28 cellular contexts compared by ENCODE assay signal in genomic region chr12:65936529-65936911, GRCh38.
DNase-seq lines count a peak whose midpoint lies in the region; ATAC-seq, FAIRE-seq and TF ChIP-seq lines count a peak whose summit lies in the region.
"Had no signal": no experiment of that assay in that cellular context is flagged by ENCODE, and none has a peak within 500 bp of the region (broad histone marks: within the 10 kb centered on the region; RNA-seq: fewer than 3 reads in every experiment).

No MANE protein-coding gene starts in this region.

- no peak overlapping the region for H4K5ac ChIP-seq in mesendoderm (ENCODE audit: low read length)

- no peak for FAIRE-seq in HepG2 (lab: Jason Lieb, UNC)
- FAIRE-seq in astrocyte (lab: Jason Lieb, UNC) = peak; percentile 78
- no peak for FAIRE-seq in D721Med (lab: Jason Lieb, UNC)
- FAIRE-seq: islet of Langerhans had no signal

- H3K27me3 ChIP-seq in HepG2 (ENCODE audit: control insufficient read depth in 1 of 2, insufficient read depth in 2 of 2, low read length in 2 of 2) (no peaks in the 10 kb centered on the region), right lobe of liver (no peaks in the 10 kb centered on the region), astrocyte (ENCODE audit: insufficient read depth, low read length) (no peaks in the 10 kb centered on the region), mesendoderm (ENCODE audit: insufficient read depth, low read length, poor library complexity) (no peaks in the 10 kb centered on the region), HAP-1 (ENCODE audit: low read depth) (no peaks in the 10 kb centered on the region)
- H3K27me3 ChIP-seq: ascending aorta; BLaER1 treated with 17β-estradiol and CSF1 and Interleukin-3, amounts not matched to agents 10 nM and 100 nM; uterus had no signal

- H4K8ac ChIP-seq in mesendoderm (ENCODE audit: low read depth, low read length) = no peak overlapping the region

- DNase-seq in HepG2 (ENCODE audit: low spot score) (no peak), right lobe of liver (no peak), astrocyte (ENCODE audit: low read depth) (no peak), mesendoderm (no peak), HAP-1 (ENCODE audit: low spot score in 2 of 2) (no peak), erythroblast (lab: John Stamatoyannopoulos, UW) (no peak), D721Med (ENCODE audit: insufficient read length, low spot score) (no peak), anterior cingulate cortex (lab: John Stamatoyannopoulos, UW) (no peak)
- DNase-seq: activated CD4-positive, alpha-beta memory T cell treated with anti-CD3 and anti-CD28 coated beads for 36 hours; activated CD4-positive, CD25-positive, alpha-beta regulatory T cell; activated CD8-positive, alpha-beta memory T cell treated with anti-CD3 and anti-CD28 coated beads, Interleukin-2, amount 50 U/mL, for 48 hours; COR-L47; DMS79 treated with DMSO at 0.1 percent for 48 hours; H7; NCI-H1092 treated with DMSO at 0.1 percent for 48 hours; NCI-H2029; NCI-H82; occipital lobe; SHP77; stimulated activated CD4-positive, alpha-beta T cell treated with anti-CD3 and anti-CD28 coated beads, Interleukin-4, amount 100 ng/mL, for 1 hour; stimulated activated naive CD4-positive, alpha-beta T cell; SW 1271; uterus had no signal

- H3K9ac ChIP-seq in HepG2 (ENCODE audit: insufficient read depth, low read depth, low read length) (no peak overlapping the region; the same call in 1 of the 2 replicates), astrocyte (ENCODE audit: low read length) (no peak overlapping the region), mesendoderm (ENCODE audit: low read length) (no peak overlapping the region)
- H3K9ac ChIP-seq: BLaER1 treated with 17β-estradiol and CSF1 and Interleukin-3, amounts not matched to agents 10 nM and 100 nM had no signal

- H2AFZ ChIP-seq in HepG2 (ENCODE audit: low read length) = no peak overlapping the region
- H2AFZ ChIP-seq in astrocyte (ENCODE audit: low read depth, low read length) = no peak overlapping the region

- no peak overlapping the region for H3K4me3 Mint-ChIP-seq in astrocyte (ENCODE audit: unreplicated experiment)
- H3K4me3 Mint-ChIP-seq: activated CD4-positive, alpha-beta memory T cell treated with anti-CD3 and anti-CD28 coated beads for 36 hours; activated naive CD8-positive, alpha-beta T cell had no signal

- H3K4me3 ChIP-seq in HepG2 (replicated peaks in 1 of 3; ENCODE audit: insufficient read depth in 1 of 3, low read depth in 2 of 3, low read length in 3 of 3) (no peak overlapping the region), right lobe of liver (no peak overlapping the region), astrocyte (ENCODE audit: insufficient read depth, low read depth, low read length) (no peak overlapping the region), mesendoderm (ENCODE audit: low read length) (no peak overlapping the region), HAP-1 (no peak overlapping the region)
- H3K4me3 ChIP-seq: ascending aorta; BLaER1 treated with 17β-estradiol and CSF1 and Interleukin-3, amounts not matched to agents 10 nM and 100 nM; uterus had no signal

- H3K79me2 ChIP-seq in HepG2 (ENCODE audit: insufficient read depth, low read length) (peaks cover 14% of the 10 kb centered on the region), astrocyte (ENCODE audit: insufficient read depth, low read length) (peaks cover 78% of the 10 kb centered on the region), mesendoderm (ENCODE audit: control insufficient read depth, insufficient read depth, low read length) (no peaks in the 10 kb centered on the region)

- peaks cover 50% of the 10 kb centered on the region for H3K4me1 Mint-ChIP-seq in astrocyte (ENCODE audit: low read depth, unreplicated experiment)

- no peak overlapping the region for H2BK5ac ChIP-seq in mesendoderm (ENCODE audit: low read length)

- H3K27ac ChIP-seq in HepG2 (ENCODE audit: extremely low read length, insufficient read depth, low read length) = peak overlapping the region; percentile 70
- no peak overlapping the region for H3K27ac ChIP-seq in right lobe of liver
- H3K27ac ChIP-seq in astrocyte (ENCODE audit: low read depth, low read length) = peak overlapping the region; percentile 9
- no peak overlapping the region for H3K27ac ChIP-seq in mesendoderm (ENCODE audit: low read depth, low read length)
- H3K27ac ChIP-seq: ascending aorta; BLaER1 treated with 17β-estradiol and CSF1 and Interleukin-3, amounts not matched to agents 10 nM and 100 nM; uterus had no signal

- H3K4ac ChIP-seq in mesendoderm (ENCODE audit: low read depth, low read length) = no peak overlapping the region

- H2BK15ac ChIP-seq in mesendoderm (replicated peaks; ENCODE audit: low read depth) = no peak overlapping the region

- TF ChIP-seq CTCF in HepG2 (CRISPR knock-in tag; IDR thresholded peaks at IDR 0.05) (no peak), right lobe of liver (IDR thresholded peaks at IDR 0.05) (no peak), astrocyte (IDR thresholded peaks at IDR 0.05; ENCODE audit: insufficient read depth, low read depth, low read length) (no peak), D721Med (IDR thresholded peaks at IDR 0.05; ENCODE audit: insufficient read depth, missing control alignments) (no peak)

- H3K27me3 Mint-ChIP-seq in astrocyte (ENCODE audit: low read depth, unreplicated experiment) = no peaks in the 10 kb centered on the region

- H3K4me1 ChIP-seq in HepG2 (ENCODE audit: insufficient read depth, low read length) = peaks cover 85% of the 10 kb centered on the region
- H3K4me1 ChIP-seq in right lobe of liver = no peaks in the 10 kb centered on the region
- H3K4me1 ChIP-seq in astrocyte (ENCODE audit: insufficient read depth, low read length) = peaks cover 30% of the 10 kb centered on the region
- peaks cover 3% of the 10 kb centered on the region for H3K4me1 ChIP-seq in mesendoderm (ENCODE audit: control insufficient read depth, low read depth, low read length)
- peaks cover 20% of the 10 kb centered on the region for H3K4me1 ChIP-seq in HAP-1

- CTCF ChIA-PET in HepG2 (lab: Yijun Ruan, JAX; ENCODE audit: low intra/inter-chr PET ratio, low total read pairs) = no interaction called here

- TF ChIP-seq EP300 in HepG2 (IDR thresholded peaks at IDR 0.05; ENCODE audit: low read depth in 2 of 2, low read length in 2 of 2) (no peak), HepG2 (CRISPR knock-in tag; IDR thresholded peaks at IDR 0.05; ENCODE audit: borderline replicate concordance) (no peak)

- intact Hi-C loops in HepG2 (cut with micrococcal nuclease; ENCODE audit: unreplicated experiment) (loop anchor here (2.0 to 5.0 kb wide), 2 partner anchors 74 to 109 kb away; no protein-coding TSS in a partner anchor), right lobe of liver (cut with DNase I) (no loop called here)

- no peak overlapping the region for H3K27ac Mint-ChIP-seq in astrocyte (ENCODE audit: unreplicated experiment)
- H3K27ac Mint-ChIP-seq: activated CD4-positive, alpha-beta memory T cell treated with anti-CD3 and anti-CD28 coated beads for 36 hours; activated naive CD8-positive, alpha-beta T cell had no signal

- H3K9me3 ChIP-seq in HepG2 (ENCODE audit: low read length) (no peaks in the 10 kb centered on the region), right lobe of liver (no peaks in the 10 kb centered on the region), astrocyte (ENCODE audit: insufficient read depth, low read depth, low read length) (no peaks in the 10 kb centered on the region), HAP-1 (no peaks in the 10 kb centered on the region)
- H3K9me3 ChIP-seq: ascending aorta; BLaER1 treated with 17β-estradiol and CSF1 and Interleukin-3, amounts not matched to agents 10 nM and 100 nM; uterus had no signal

- H3K56ac ChIP-seq in mesendoderm (ENCODE audit: low read length) = no peak overlapping the region

- no peaks in the 10 kb centered on the region for H3K9me3 Mint-ChIP-seq in astrocyte (ENCODE audit: unreplicated experiment)
- H3K9me3 Mint-ChIP-seq: activated CD4-positive, alpha-beta memory T cell treated with anti-CD3 and anti-CD28 coated beads for 36 hours had no signal

- no peak overlapping the region for H3K18ac ChIP-seq in mesendoderm (ENCODE audit: low read length)

- TF ChIP-seq POLR2A in HepG2 (IDR thresholded peaks at IDR 0.05; ENCODE audit: insufficient read depth in 1 of 2, low read depth in 2 of 2, low read length in 2 of 2) (no peak), right lobe of liver (IDR thresholded peaks at IDR 0.05) (no peak), erythroblast (IDR thresholded peaks at IDR 0.05; ENCODE audit: low read length) (no peak)

- no TSS peak for BruUV-seq in HepG2 (replicated peaks; lab: Mats Ljungman, UMichigan)

- H3K36me3 ChIP-seq in HepG2 (replicated peaks in 1 of 2; ENCODE audit: control insufficient read depth in 1 of 2, insufficient read depth in 2 of 2, low read length in 2 of 2) (peaks cover 4 to 19% of the 10 kb centered on the region in 2 experiments), right lobe of liver (no peaks in the 10 kb centered on the region), astrocyte (ENCODE audit: insufficient read depth, low read length) (peaks cover 32% of the 10 kb centered on the region), mesendoderm (ENCODE audit: control insufficient read depth, insufficient read depth, low read length) (no peaks in the 10 kb centered on the region), HAP-1 (replicated peaks) (no peaks in the 10 kb centered on the region)
- H3K36me3 ChIP-seq: ascending aorta; BLaER1 treated with 17β-estradiol and CSF1 and Interleukin-3, amounts not matched to agents 10 nM and 100 nM; uterus had no signal

- POLR2A ChIA-PET in HepG2 (lab: Yijun Ruan, JAX) = interaction anchor here (1.0 to 2.8 kb wide), 6 partner anchors 10 to 114 kb away, joined by 3 to 24 read pairs (median 7); no protein-coding TSS in a partner anchor

- no peak; the same call in 2 of the 3 replicates for ATAC-seq in HepG2
- ATAC-seq in right lobe of liver = no peak
- ATAC-seq: esophagus mucosa had no signal

- H3K23ac ChIP-seq in mesendoderm (ENCODE audit: low read length) = no peak overlapping the region

- peak overlapping the region; percentile 38 for H2BK120ac ChIP-seq in mesendoderm (ENCODE audit: low read depth, low read length)

- H3K79me1 ChIP-seq in mesendoderm (ENCODE audit: low read length) = no peaks in the 10 kb centered on the region

- H4K20me1 ChIP-seq in HepG2 (ENCODE audit: insufficient read depth, low read length) = no peaks in the 10 kb centered on the region
- peaks cover 55% of the 10 kb centered on the region for H4K20me1 ChIP-seq in astrocyte (ENCODE audit: insufficient read depth, low read length)
- H4K20me1 ChIP-seq: BLaER1 treated with 17β-estradiol and CSF1 and Interleukin-3, amounts not matched to agents 10 nM and 100 nM had no signal

- peaks cover 7% of the 10 kb centered on the region for H3K36me3 Mint-ChIP-seq in astrocyte (ENCODE audit: low read depth, unreplicated experiment)
- H3K36me3 Mint-ChIP-seq: activated CD4-positive, alpha-beta memory T cell treated with anti-CD3 and anti-CD28 coated beads for 36 hours; activated naive CD8-positive, alpha-beta T cell had no signal

- no peak for TF ChIP-seq RAD21 in HepG2 (CRISPR knock-in tag; IDR thresholded peaks at IDR 0.05)

- H2AK5ac ChIP-seq in mesendoderm (ENCODE audit: low read length) = no peak overlapping the region

- 100% methylated on average over 3 of the region's 3 CpGs for WGBS in HepG2 (ENCODE audit: low lambda C conversion rate)
- 83% methylated on average over 3 of the region's 3 CpGs for WGBS in right lobe of liver (ENCODE audit: insufficient coverage, low coverage, low lambda C conversion rate, missing lambda C conversion rate)
- no CpG with 5 or more reads among the region's 3 CpGs for WGBS in mesendoderm (ENCODE audit: extremely low coverage, insufficient coverage, low lambda C conversion rate)

- no peak overlapping the region for H3K4me2 ChIP-seq in HepG2 (ENCODE audit: low read depth, low read length)
- H3K4me2 ChIP-seq in astrocyte (ENCODE audit: low read length) = peak overlapping the region; percentile 15
- H3K4me2 ChIP-seq in mesendoderm (ENCODE audit: low read length) = no peak overlapping the region
- H3K4me2 ChIP-seq: BLaER1 treated with 17β-estradiol and CSF1 and Interleukin-3, amounts not matched to agents 10 nM and 100 nM had no signal

- in situ Hi-C loops in HepG2 (cut with HindIII; ENCODE audit: extremely low pct_ligation_motif_present, low pct_unique_long_range_greater_than_20kb) = no loop called here
- in situ Hi-C loops in HAP-1 (cut with MboI; ENCODE audit: low sequenced_read_pairs) = no loop called here

Comparison
In these comparisons a context has a peak if more than half of its experiments do, and no peak if none do; other contexts are left out.
1. H3K27ac ChIP-seq: peak in HepG2 (single experiment) and astrocyte (single experiment); none in right lobe of liver (0 of 3) and mesendoderm (single experiment).